ENCODE assay signal across 12 cellular contexts in the genomic region with DNA sequence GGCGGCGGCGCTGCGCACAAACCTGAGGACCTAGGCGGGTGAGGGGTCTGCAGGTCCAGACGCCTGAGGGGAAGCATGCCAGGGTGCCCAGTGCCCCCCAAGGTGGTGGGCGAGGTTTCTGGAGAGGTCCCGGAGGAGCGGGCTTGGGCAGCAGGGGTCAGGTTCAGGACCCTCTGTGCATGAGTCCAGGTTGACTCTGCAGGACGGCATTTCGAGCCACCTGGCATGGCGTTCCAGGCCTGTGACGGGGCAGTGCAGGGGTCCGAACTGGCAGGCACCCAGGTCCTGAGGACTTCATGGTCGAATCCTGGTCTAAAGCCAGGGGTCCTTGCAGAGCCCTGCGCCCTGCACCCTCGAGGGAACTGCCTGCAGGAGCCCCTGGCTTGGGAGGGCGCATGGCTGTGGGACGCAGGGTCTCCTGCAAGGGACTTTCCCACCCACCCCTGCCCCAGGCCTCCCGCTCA. TPM values are rescaled to one million over a fixed set of nuclear protein-coding genes. Genes with fewer than 3 reads are reported as not detected.
DNase-seq lines count a peak whose midpoint lies in the region; ATAC-seq and TF ChIP-seq lines count a peak whose summit lies in the region.
"Had no signal": no experiment of that assay in that cellular context is flagged by ENCODE, and none has a peak within 500 bp of the region (broad histone marks: within the 10 kb centered on the region; RNA-seq: fewer than 3 reads in every experiment).

No MANE protein-coding gene starts in this region.

- TF ChIP-seq RAD21 in liver (IDR thresholded peaks at IDR 0.05), result no peak

- H3K36me3 ChIP-seq in HUES48 (ENCODE audit: control insufficient read depth, insufficient read depth, low read length) (no peaks in the 10 kb centered on the region), liver (ENCODE audit: control insufficient read depth in 4 of 4, insufficient read depth in 3 of 4, low read depth in 1 of 4, low read length in 3 of 4) (no peaks in the 10 kb centered on the region), thoracic aorta (peaks cover 4% of the 10 kb centered on the region)

- WGBS in liver, result 84% methylated on average over 20 of the region's 20 CpGs

- TF ChIP-seq CTCF in cardiac fibroblast (IDR thresholded peaks at IDR 0.05; ENCODE audit: low read depth, low read length) (no peak), liver (IDR thresholded peaks at IDR 0.05; ENCODE audit: low read depth, low read length, missing input control) (no peak), thoracic aorta (IDR thresholded peaks at IDR 0.05) (no peak)

- H3K4me1 ChIP-seq in HUES48 (ENCODE audit: control insufficient read depth, insufficient read depth, low read length) (peaks cover 3% of the 10 kb centered on the region; the same call in 1 of the 2 replicates), liver (ENCODE audit: control insufficient read depth in 4 of 4, insufficient read depth in 4 of 4, low read length in 3 of 4) (peaks cover 8 to 38% (median 19%) of the 10 kb centered on the region in 4 donors), thoracic aorta (ENCODE audit: control insufficient read depth in 1 of 2, low read depth in 2 of 2) (peaks cover 27 to 51% of the 10 kb centered on the region in 2 donors)

- H3K9ac ChIP-seq in HUES48 (ENCODE audit: low read depth, low read length) (no peak overlapping the region), liver (ENCODE audit: low read depth in 1 of 2, low read length in 2 of 2) (no peak overlapping the region)

- in situ Hi-C loops in ACHN (cut with HindIII; ENCODE audit: low pct_ligation_motif_present, low pct_unique_long_range_greater_than_20kb, low sequenced_read_pairs), result no loop called here

- peak overlapping the region; percentile 57; the same call in 1 of the 2 replicates for H3K4me3 ChIP-seq in HUES48 (ENCODE audit: low read depth, low read length)
- H3K4me3 ChIP-seq in cardiac fibroblast (replicated peaks in 1 of 2; ENCODE audit: low read depth in 2 of 2, low read length in 2 of 2), result peak overlapping the region; percentile 61 to 88
- H3K4me3 ChIP-seq in liver (ENCODE audit: low read depth in 1 of 3, low read length in 3 of 3), result no peak overlapping the region
- peak overlapping the region; percentile 91 for H3K4me3 ChIP-seq in thoracic aorta

- no peak for DNase-seq in cardiac fibroblast (ENCODE audit: low read depth in 2 of 2)
- no peak for DNase-seq in thoracic aorta (ENCODE audit: low spot score)
- DNase-seq in germinal center (ENCODE audit: low spot score), result no peak
- DNase-seq in ACHN, result no peak
- no peak for DNase-seq in SKM-1 (lab: John Stamatoyannopoulos, UW; ENCODE audit: unreplicated experiment)
- DNase-seq: activated B cell treated with CpG ODN at 0.5 μM for 24 hours; activated naive CD8-positive, alpha-beta T cell treated with anti-CD3 and anti-CD28 coated beads for 36 hours had no signal

- H3K27ac ChIP-seq in HUES48 (ENCODE audit: low read depth, low read length) (no peak overlapping the region), liver (ENCODE audit: low read depth in 1 of 2, low read length in 2 of 2) (peak overlapping the region; percentile 72 to 78), thoracic aorta (peak overlapping the region in 1 of 2 donors; percentile 86)

- H3K27me3 ChIP-seq in HUES48 (ENCODE audit: control insufficient read depth, insufficient read depth, low read length), result peaks cover 49% of the 10 kb centered on the region
- H3K27me3 ChIP-seq in liver (ENCODE audit: control insufficient read depth in 4 of 4, insufficient read depth in 4 of 4, low read length in 3 of 4), result no peaks in the 10 kb centered on the region
- H3K27me3 ChIP-seq in thoracic aorta (replicated peaks; ENCODE audit: insufficient read depth), result no peaks in the 10 kb centered on the region

- ATAC-seq in thoracic aorta (ENCODE audit: insufficient number of reproducible peaks, low FRiP score, low read depth) (no peak), HG03460 (IDR thresholded peaks at IDR 0.05; ENCODE audit: unreplicated experiment) (no peak)
- ATAC-seq: stimulated activated naive CD8-positive, alpha-beta T cell treated with anti-CD3 and anti-CD28 coated beads, Interleukin-15, Interleukin-2, amounts not matched to agents 100 U/mL and 50 U/mL, for 24 hours had no signal

- H3K9me3 ChIP-seq in HUES48 (ENCODE audit: control insufficient read depth, insufficient read depth, low read length), result no peaks in the 10 kb centered on the region
- no peaks in the 10 kb centered on the region for H3K9me3 ChIP-seq in liver (ENCODE audit: control insufficient read depth in 4 of 4, low read length in 3 of 4)
- no peaks in the 10 kb centered on the region for H3K9me3 ChIP-seq in thoracic aorta
- H3K9me3 ChIP-seq: HAP-1 had no signal

TF ChIP-seq in liver, 16 proteins besides CTCF, POLR2A, EP300 and RAD21:
- TF ChIP-seq EGR1 (IDR thresholded peaks at IDR 0.05; ENCODE audit: low read depth in 2 of 2) (no peak), FOXA2 (IDR thresholded peaks at IDR 0.05) (no peak)

RNA-seq across cellular contexts. Expression of gene SLC16A3, which starts 3.5 kb away (rescaled TPM):
- 10 to 100 TPM in 1 of 2 donors, 1 to 10 TPM in 1; 9.2 to 10.5 TPM for total RNA-seq in liver
- polyA plus RNA-seq in liver, result 1 to 10 TPM; 1.1 to 8.4 TPM
- 100 to 1,000 TPM in 1 of 2 donors, 10 to 100 TPM in 1; 76.0 to 113 TPM for total RNA-seq in thoracic aorta

RNA-seq across cellular contexts. Expression of gene CCDC57, which starts 19.7 kb away (rescaled TPM):
- 10 to 100 TPM in 1 of 2 donors, 1 to 10 TPM in 1; 5.4 to 13.6 TPM for total RNA-seq in liver
- polyA plus RNA-seq in liver, result 10 to 100 TPM in 1 of 2 donors, 1 to 10 TPM in 1; 9.8 to 19.1 TPM
- 10 to 100 TPM; 19.4 to 58.1 TPM for total RNA-seq in thoracic aorta

RNA-seq across cellular contexts. Expression of gene CSNK1D, which starts 41.1 kb away (rescaled TPM):
- total RNA-seq in liver (10 to 100 TPM; 22.0 to 49.0 TPM), thoracic aorta (10 to 100 TPM; 69.5 to 71.9 TPM)
- polyA plus RNA-seq in liver, result 10 to 100 TPM; 29.0 to 39.3 TPM

Comparison
In these comparisons a context has a peak if more than half of its experiments do, and no peak if none do; other contexts are left out.
1. H3K4me3 ChIP-seq: peak in HUES48 (single experiment), cardiac fibroblast (2 of 2) and thoracic aorta (single experiment); none in liver (0 of 3).
2. RNA of gene SLC16A3, which starts 3.5 kb away (total RNA-seq): 76.0 to 113 TPM in thoracic aorta; 9.2 to 10.5 TPM in liver; every median in the first group is over 4 times any median in the second.